Comparison of ENCODE assay signal across 16 cellular contexts in genomic region chr1:230136453-230137327, GRCh38.
DNase-seq lines count a peak whose midpoint lies in the region; ATAC-seq and TF ChIP-seq lines count a peak whose summit lies in the region.
"Had no signal": no experiment of that assay in that cellular context is flagged by ENCODE, and none has a peak within 500 bp of the region (broad histone marks: within the 10 kb centered on the region; RNA-seq: fewer than 3 reads in every experiment).

No MANE protein-coding gene starts in this region.

- H3K4me1 ChIP-seq in BLaER1 treated with 17β-estradiol and CSF1 and Interleukin-3, amounts not matched to agents 10 nM and 100 nM, result peaks cover 58 to 100% (median 100%) of the 10 kb centered on the region in 10 experiments
- H3K4me1 ChIP-seq in ovary (ENCODE audit: insufficient read depth) (peaks cover 15% of the 10 kb centered on the region), mammary epithelial cell (ENCODE audit: insufficient read depth, low read length) (peaks cover 6% of the 10 kb centered on the region), foreskin keratinocyte (peaks cover 9% of the 10 kb centered on the region)

- H3K79me2 ChIP-seq in mammary epithelial cell (ENCODE audit: insufficient read depth, low read length), result peaks cover 94% of the 10 kb centered on the region

- intact Hi-C loops in ovary (cut with DNase I) (no loop called here), mammary epithelial cell (cut with micrococcal nuclease) (no loop called here)

- no peak overlapping the region for H2AFZ ChIP-seq in mammary epithelial cell (ENCODE audit: low read depth, low read length)

- no peaks in the 10 kb centered on the region for H3K36me3 Mint-ChIP-seq in glutamatergic neuron (ENCODE audit: unreplicated experiment)
- H3K36me3 Mint-ChIP-seq: activated naive CD4-positive, alpha-beta T cell treated with anti-CD3 and anti-CD28 coated beads, Interleukin-2, amount 50 U/mL, for 72 hours had no signal

- H3K36me3 ChIP-seq in BLaER1 treated with 17β-estradiol and CSF1 and Interleukin-3, amounts not matched to agents 10 nM and 100 nM, result peaks cover 0 to 80% (median 12%) of the 10 kb centered on the region in 11 experiments; a peak in 12 of 22 replicates
- H3K36me3 ChIP-seq in ovary, result no peaks in the 10 kb centered on the region
- peaks cover 2% of the 10 kb centered on the region for H3K36me3 ChIP-seq in mammary epithelial cell (ENCODE audit: insufficient read depth, low read length)

- no peak for TF ChIP-seq EP300 in ovary (IDR thresholded peaks at IDR 0.05)

- H3K27ac Mint-ChIP-seq in glutamatergic neuron (ENCODE audit: unreplicated experiment), result peak overlapping the region; percentile 77
- H3K27ac Mint-ChIP-seq: T-helper 1 cell treated with Interleukin-12 subunit alpha and Interleukin-12 subunit beta and Interleukin-4 antibody, amounts not matched to agents 30 μg/mL and 1 μg/mL, for 36 hours had no signal

- in situ Hi-C loops in mammary epithelial cell (cut with MboI; ENCODE audit: low sequenced_read_pairs in 2 of 2), result no loop called here

- no peak for ATAC-seq in HG03469 (IDR thresholded peaks at IDR 0.05; ENCODE audit: unreplicated experiment)
- ATAC-seq in HG03520 (IDR thresholded peaks at IDR 0.05; ENCODE audit: unreplicated experiment), result no peak
- no peak for ATAC-seq in foreskin keratinocyte
- ATAC-seq: activated naive CD4-positive, alpha-beta T cell treated with anti-CD3 and anti-CD28 coated beads, Interleukin-2, amount 50 U/mL, for 72 hours; left lung; psoas muscle had no signal

- H3K4me3 Mint-ChIP-seq in glutamatergic neuron (ENCODE audit: unreplicated experiment), result no peak overlapping the region
- H3K4me3 Mint-ChIP-seq: T-helper 1 cell treated with Interleukin-12 subunit alpha and Interleukin-12 subunit beta and Interleukin-4 antibody, amounts not matched to agents 30 μg/mL and 1 μg/mL, for 36 hours had no signal

- peak overlapping the region in 8 of 11 experiments; percentile 15 to 54 (median 34); a peak in 12 of 22 replicates for H3K9ac ChIP-seq in BLaER1 treated with 17β-estradiol and CSF1 and Interleukin-3, amounts not matched to agents 10 nM and 100 nM
- H3K9ac ChIP-seq in mammary epithelial cell (ENCODE audit: insufficient read depth, low read length), result no peak overlapping the region

- H3K4me2 ChIP-seq in BLaER1 treated with 17β-estradiol and CSF1 and Interleukin-3, amounts not matched to agents 10 nM and 100 nM, result peak overlapping the region; percentile 66 to 99 (median 78)
- no peak overlapping the region for H3K4me2 ChIP-seq in mammary epithelial cell (ENCODE audit: insufficient read depth, low read depth, low read length)

- no peak for DNase-seq in glutamatergic neuron
- peak in 3 of 5 donors; percentile 44 to 54 (median 52) for DNase-seq in ovary
- DNase-seq in mammary epithelial cell, result no peak
- no peak for DNase-seq in foreskin keratinocyte
- DNase-seq: activated CD4-positive, alpha-beta T cell treated with anti-CD3 and anti-CD28 coated beads for 1 hour; activated CD8-positive, alpha-beta memory T cell treated with anti-CD3 and anti-CD28 coated beads, Interleukin-2, amount 50 U/mL, for 48 hours; left lung; NCI-H146; NCI-H69; psoas muscle had no signal

- peak overlapping the region in 7 of 11 experiments; percentile 4 to 37 (median 19); a peak in 9 of 22 replicates for H3K27ac ChIP-seq in BLaER1 treated with 17β-estradiol and CSF1 and Interleukin-3, amounts not matched to agents 10 nM and 100 nM
- peak overlapping the region; percentile 58 for H3K27ac ChIP-seq in angular gyrus (ENCODE audit: low read depth, low read length)
- peak overlapping the region; percentile 11 to 53 for H3K27ac ChIP-seq in ovary
- H3K27ac ChIP-seq in mammary epithelial cell (ENCODE audit: insufficient read depth, low read depth, low read length), result no peak overlapping the region
- no peak overlapping the region for H3K27ac ChIP-seq in foreskin keratinocyte
- H3K27ac ChIP-seq: left lung, psoas muscle had no signal

- 8 to 28% (median 12%) methylated on average over 33 of the region's 33 CpGs for WGBS in ovary, 3 donors
- WGBS in mammary epithelial cell (ENCODE audit: low coverage, missing lambda C conversion rate), result 90% methylated on average over 31 of the region's 33 CpGs

- TF ChIP-seq CTCF in glutamatergic neuron (IDR thresholded peaks at IDR 0.05; ENCODE audit: partially characterized antibody, unreplicated experiment) (no peak), ovary (IDR thresholded peaks at IDR 0.05) (no peak), mammary epithelial cell (conservative IDR thresholded peaks at IDR 0.05 in 1 of 2, IDR thresholded peaks at IDR 0.05 in 1 of 2; ENCODE audit: extremely low read depth in 1 of 2, insufficient read depth in 1 of 2, low read depth in 1 of 2, low read length in 2 of 2) (no peak), foreskin keratinocyte (conservative IDR thresholded peaks at IDR 0.05) (no peak)

- dilution Hi-C loops in mammary epithelial cell (cut with HindIII; ENCODE audit: low sequenced_read_pairs), result no loop called here

- peak overlapping the region in 1 of 10 experiments; percentile 0; a peak in 1 of 20 replicates for H3K4me3 ChIP-seq in BLaER1 treated with 17β-estradiol and CSF1 and Interleukin-3, amounts not matched to agents 10 nM and 100 nM
- no peak overlapping the region for H3K4me3 ChIP-seq in ovary
- no peak overlapping the region for H3K4me3 ChIP-seq in mammary epithelial cell (replicated peaks in 1 of 3; ENCODE audit: insufficient read depth in 1 of 3, low read depth in 2 of 3, low read length in 3 of 3)
- H3K4me3 ChIP-seq: left lung, psoas muscle had no signal

- H3K9me3 Mint-ChIP-seq in glutamatergic neuron (ENCODE audit: unreplicated experiment), result peaks cover 2% of the 10 kb centered on the region
- H3K9me3 Mint-ChIP-seq: activated naive CD4-positive, alpha-beta T cell treated with anti-CD3 and anti-CD28 coated beads, Interleukin-2, amount 50 U/mL, for 72 hours; T-helper 1 cell treated with Interleukin-12 subunit alpha and Interleukin-12 subunit beta and Interleukin-4 antibody, amounts not matched to agents 30 μg/mL and 1 μg/mL, for 36 hours had no signal

- no peaks in the 10 kb centered on the region for H3K9me3 ChIP-seq in BLaER1 treated with 17β-estradiol and CSF1 and Interleukin-3, amounts not matched to agents 10 nM and 100 nM (replicated peaks in 1 of 11)
- H3K9me3 ChIP-seq in ovary, result no peaks in the 10 kb centered on the region
- no peaks in the 10 kb centered on the region for H3K9me3 ChIP-seq in mammary epithelial cell (replicated peaks; ENCODE audit: insufficient read depth, low read length)
- H3K9me3 ChIP-seq: left lung, psoas muscle had no signal

- H3K27me3 ChIP-seq in BLaER1 treated with 17β-estradiol and CSF1 and Interleukin-3, amounts not matched to agents 10 nM and 100 nM, result no peaks in the 10 kb centered on the region
- H3K27me3 ChIP-seq in ovary, result no peaks in the 10 kb centered on the region
- no peaks in the 10 kb centered on the region for H3K27me3 ChIP-seq in mammary epithelial cell (ENCODE audit: insufficient read depth, low read length)
- no peaks in the 10 kb centered on the region for H3K27me3 ChIP-seq in foreskin keratinocyte
- H3K27me3 ChIP-seq: left lung had no signal

- H3K27me3 Mint-ChIP-seq in glutamatergic neuron (ENCODE audit: unreplicated experiment), result peaks cover 5% of the 10 kb centered on the region

- CTCF ChIA-PET in mammary epithelial cell (lab: Charles Lee; ENCODE audit: low non-redundant PET), result no interaction called here

- BruUV-seq in mammary epithelial cell (replicated peaks; lab: Mats Ljungman, UMichigan), result no TSS peak

- peaks cover 38% of the 10 kb centered on the region for H3K4me1 Mint-ChIP-seq in glutamatergic neuron (ENCODE audit: low read depth, unreplicated experiment)

- no peak for TF ChIP-seq POLR2A in ovary (IDR thresholded peaks at IDR 0.05)

- peaks cover 6 to 100% (median 90%) of the 10 kb centered on the region in 11 experiments; a peak in 21 of 22 replicates for H4K20me1 ChIP-seq in BLaER1 treated with 17β-estradiol and CSF1 and Interleukin-3, amounts not matched to agents 10 nM and 100 nM
- no peaks in the 10 kb centered on the region for H4K20me1 ChIP-seq in mammary epithelial cell (ENCODE audit: insufficient read depth, low read length)

Comparison
In these comparisons a context has a peak if more than half of its experiments do, and no peak if none do; other contexts are left out.
1. H3K27ac ChIP-seq: peak in BLaER1 treated with 17β-estradiol and CSF1 and Interleukin-3, amounts not matched to agents 10 nM and 100 nM (7 of 11), angular gyrus (single experiment) and ovary (2 of 2); none in mammary epithelial cell (single experiment) and foreskin keratinocyte (single experiment).
2. DNase-seq: peak in ovary (3 of 5); none in glutamatergic neuron (single experiment), mammary epithelial cell (single experiment) and foreskin keratinocyte (0 of 2).